ENCODE assay signal across 1 cellular context in the genomic region with DNA sequence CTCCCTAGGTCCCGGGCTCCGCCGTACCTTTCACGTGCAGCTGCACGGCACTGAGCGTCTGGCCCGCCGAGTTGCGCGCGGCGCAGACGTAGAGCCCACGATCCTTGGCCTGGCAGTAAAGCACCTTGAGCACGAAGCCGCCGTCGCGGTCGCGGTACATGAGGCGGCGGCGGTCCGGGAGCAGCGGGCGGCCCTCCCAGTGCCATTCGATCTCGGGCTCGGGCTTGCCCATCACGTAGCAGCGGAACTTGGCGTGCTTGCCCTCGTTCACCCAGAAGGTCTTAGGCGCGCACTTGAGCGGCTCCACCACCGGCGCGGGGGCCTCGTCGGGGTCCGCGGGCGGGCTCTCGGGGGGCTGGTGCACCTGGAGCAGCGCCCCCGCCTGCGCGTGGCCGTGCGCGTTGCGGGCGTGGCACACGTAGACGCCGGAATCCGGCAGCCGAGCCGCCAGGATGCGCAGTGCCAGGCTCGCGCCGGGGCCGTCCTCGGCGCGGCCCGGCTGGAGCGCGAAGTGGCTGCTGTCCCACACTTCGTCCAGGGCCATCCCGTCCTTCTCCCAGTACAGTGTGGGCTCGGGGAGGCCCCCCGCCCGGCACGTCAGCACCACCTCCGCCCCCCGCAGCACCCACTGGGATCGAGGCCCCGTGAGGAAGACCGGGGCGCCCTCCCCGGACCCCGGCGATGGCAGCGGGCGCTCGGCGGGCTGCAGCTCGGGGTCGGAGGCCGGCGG.
TF ChIP-seq lines count a peak whose summit lies in the region.

No MANE protein-coding gene starts in this region.

TF ChIP-seq in HepG2, 621 proteins besides CTCF, POLR2A, EP300 and RAD21 (continued from another document and continues in another):
- TF ChIP-seq STAT6 (CRISPR knock-in tag; IDR thresholded peaks at IDR 0.05; ENCODE audit: borderline replicate concordance) (no peak), KAT7 (CRISPR knock-in tag; IDR thresholded peaks at IDR 0.05; ENCODE audit: borderline replicate concordance) (peak; percentile 88), ZNF264 (CRISPR knock-in tag; IDR thresholded peaks at IDR 0.05) (no peak), ARHGAP35 (CRISPR knock-in tag; IDR thresholded peaks at IDR 0.05; ENCODE audit: borderline replicate concordance) (no peak; the same call in 1 of the 2 replicates), NFKB2 (CRISPR knock-in tag; IDR thresholded peaks at IDR 0.05; ENCODE audit: borderline replicate concordance) (0 out of 2 replicates have a peak, but pooled peaks have one; percentile 10), MED13 (CRISPR knock-in tag; IDR thresholded peaks at IDR 0.05) (no peak), CEBPG (CRISPR knock-in tag; IDR thresholded peaks at IDR 0.05) (0 out of 2 replicates have a peak, but pooled peaks have one; percentile 6), ZNF75D (CRISPR knock-in tag; IDR thresholded peaks at IDR 0.05; ENCODE audit: borderline replicate concordance) (no peak), PITX1 (CRISPR knock-in tag; IDR thresholded peaks at IDR 0.05) (no peak), ZNF878 (CRISPR knock-in tag; IDR thresholded peaks at IDR 0.05) (no peak), PAX8 (CRISPR knock-in tag; IDR thresholded peaks at IDR 0.05; ENCODE audit: borderline replicate concordance) (no peak), CEBPZ (IDR thresholded peaks at IDR 0.05; ENCODE audit: low read length) (no peak), PTBP1 (IDR thresholded peaks at IDR 0.05; ENCODE audit: low read depth, low read length, poor library complexity, severe bottlenecking) (no peak), FOXJ3 (CRISPR knock-in tag; IDR thresholded peaks at IDR 0.05; ENCODE audit: borderline replicate concordance) (no peak), ZBTB38 (CRISPR knock-in tag; IDR thresholded peaks at IDR 0.05) (peak; percentile 100), ZNF12 (CRISPR knock-in tag; IDR thresholded peaks at IDR 0.05) (no peak), ZKSCAN1 (IDR thresholded peaks at IDR 0.05; ENCODE audit: low read length) (no peak), LRRFIP1 (CRISPR knock-in tag; conservative IDR thresholded peaks at IDR 0.05) (no peak), GLI4 (CRISPR knock-in tag; IDR thresholded peaks at IDR 0.05; ENCODE audit: borderline replicate concordance) (no peak), ZBTB25 (CRISPR knock-in tag; IDR thresholded peaks at IDR 0.05) (no peak), ARNT (IDR thresholded peaks at IDR 0.05) (no peak), HMG20A (CRISPR knock-in tag; IDR thresholded peaks at IDR 0.05; ENCODE audit: borderline replicate concordance) (no peak), ZEB1 (IDR thresholded peaks at IDR 0.05; ENCODE audit: insufficient replicate concordance, low read depth) (no peak), THAP9 (CRISPR knock-in tag; IDR thresholded peaks at IDR 0.05; ENCODE audit: borderline replicate concordance) (peak; percentile 26; the same call in 1 of the 2 replicates), RELA (CRISPR knock-in tag; IDR thresholded peaks at IDR 0.05) (peak; percentile 19; the same call in 1 of the 2 replicates), EZH2 (conservative IDR thresholded peaks at IDR 0.05; ENCODE audit: low read depth, low read length) (no peak), RFX1 (IDR thresholded peaks at IDR 0.05) (no peak)
- TF ChIP-seq, protein P1, sequence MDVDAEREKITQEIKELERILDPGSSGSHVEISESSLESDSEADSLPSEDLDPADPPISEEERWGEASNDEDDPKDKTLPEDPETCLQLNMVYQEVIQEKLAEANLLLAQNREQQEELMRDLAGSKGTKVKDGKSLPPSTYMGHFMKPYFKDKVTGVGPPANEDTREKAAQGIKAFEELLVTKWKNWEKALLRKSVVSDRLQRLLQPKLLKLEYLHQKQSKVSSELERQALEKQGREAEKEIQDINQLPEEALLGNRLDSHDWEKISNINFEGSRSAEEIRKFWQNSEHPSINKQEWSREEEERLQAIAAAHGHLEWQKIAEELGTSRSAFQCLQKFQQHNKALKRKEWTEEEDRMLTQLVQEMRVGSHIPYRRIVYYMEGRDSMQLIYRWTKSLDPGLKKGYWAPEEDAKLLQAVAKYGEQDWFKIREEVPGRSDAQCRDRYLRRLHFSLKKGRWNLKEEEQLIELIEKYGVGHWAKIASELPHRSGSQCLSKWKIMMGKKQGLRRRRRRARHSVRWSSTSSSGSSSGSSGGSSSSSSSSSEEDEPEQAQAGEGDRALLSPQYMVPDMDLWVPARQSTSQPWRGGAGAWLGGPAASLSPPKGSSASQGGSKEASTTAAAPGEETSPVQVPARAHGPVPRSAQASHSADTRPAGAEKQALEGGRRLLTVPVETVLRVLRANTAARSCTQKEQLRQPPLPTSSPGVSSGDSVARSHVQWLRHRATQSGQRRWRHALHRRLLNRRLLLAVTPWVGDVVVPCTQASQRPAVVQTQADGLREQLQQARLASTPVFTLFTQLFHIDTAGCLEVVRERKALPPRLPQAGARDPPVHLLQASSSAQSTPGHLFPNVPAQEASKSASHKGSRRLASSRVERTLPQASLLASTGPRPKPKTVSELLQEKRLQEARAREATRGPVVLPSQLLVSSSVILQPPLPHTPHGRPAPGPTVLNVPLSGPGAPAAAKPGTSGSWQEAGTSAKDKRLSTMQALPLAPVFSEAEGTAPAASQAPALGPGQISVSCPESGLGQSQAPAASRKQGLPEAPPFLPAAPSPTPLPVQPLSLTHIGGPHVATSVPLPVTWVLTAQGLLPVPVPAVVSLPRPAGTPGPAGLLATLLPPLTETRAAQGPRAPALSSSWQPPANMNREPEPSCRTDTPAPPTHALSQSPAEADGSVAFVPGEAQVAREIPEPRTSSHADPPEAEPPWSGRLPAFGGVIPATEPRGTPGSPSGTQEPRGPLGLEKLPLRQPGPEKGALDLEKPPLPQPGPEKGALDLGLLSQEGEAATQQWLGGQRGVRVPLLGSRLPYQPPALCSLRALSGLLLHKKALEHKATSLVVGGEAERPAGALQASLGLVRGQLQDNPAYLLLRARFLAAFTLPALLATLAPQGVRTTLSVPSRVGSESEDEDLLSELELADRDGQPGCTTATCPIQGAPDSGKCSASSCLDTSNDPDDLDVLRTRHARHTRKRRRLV (CRISPR knock-in tag; IDR thresholded peaks at IDR 0.05) = no peak
- TF ChIP-seq, protein P2, sequence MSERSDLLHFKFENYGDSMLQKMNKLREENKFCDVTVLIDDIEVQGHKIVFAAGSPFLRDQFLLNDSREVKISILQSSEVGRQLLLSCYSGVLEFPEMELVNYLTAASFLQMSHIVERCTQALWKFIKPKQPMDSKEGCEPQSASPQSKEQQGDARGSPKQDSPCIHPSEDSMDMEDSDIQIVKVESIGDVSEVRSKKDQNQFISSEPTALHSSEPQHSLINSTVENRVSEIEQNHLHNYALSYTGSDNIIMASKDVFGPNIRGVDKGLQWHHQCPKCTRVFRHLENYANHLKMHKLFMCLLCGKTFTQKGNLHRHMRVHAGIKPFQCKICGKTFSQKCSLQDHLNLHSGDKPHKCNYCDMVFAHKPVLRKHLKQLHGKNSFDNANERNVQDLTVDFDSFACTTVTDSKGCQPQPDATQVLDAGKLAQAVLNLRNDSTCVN (CRISPR knock-in tag; IDR thresholded peaks at IDR 0.05; ENCODE audit: borderline replicate concordance) = no peak
- TF ChIP-seq, protein P3, sequence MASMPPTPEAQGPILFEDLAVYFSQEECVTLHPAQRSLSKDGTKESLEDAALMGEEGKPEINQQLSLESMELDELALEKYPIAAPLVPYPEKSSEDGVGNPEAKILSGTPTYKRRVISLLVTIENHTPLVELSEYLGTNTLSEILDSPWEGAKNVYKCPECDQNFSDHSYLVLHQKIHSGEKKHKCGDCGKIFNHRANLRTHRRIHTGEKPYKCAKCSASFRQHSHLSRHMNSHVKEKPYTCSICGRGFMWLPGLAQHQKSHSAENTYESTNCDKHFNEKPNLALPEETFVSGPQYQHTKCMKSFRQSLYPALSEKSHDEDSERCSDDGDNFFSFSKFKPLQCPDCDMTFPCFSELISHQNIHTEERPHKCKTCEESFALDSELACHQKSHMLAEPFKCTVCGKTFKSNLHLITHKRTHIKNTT (CRISPR knock-in tag; IDR thresholded peaks at IDR 0.05) = no peak
- TF ChIP-seq, protein P4, sequence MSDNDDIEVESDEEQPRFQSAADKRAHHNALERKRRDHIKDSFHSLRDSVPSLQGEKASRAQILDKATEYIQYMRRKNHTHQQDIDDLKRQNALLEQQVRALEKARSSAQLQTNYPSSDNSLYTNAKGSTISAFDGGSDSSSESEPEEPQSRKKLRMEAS (IDR thresholded peaks at IDR 0.05) = peak; percentile 79
